Comparison of ENCODE assay signal across 14 cellular contexts in the genomic region with DNA sequence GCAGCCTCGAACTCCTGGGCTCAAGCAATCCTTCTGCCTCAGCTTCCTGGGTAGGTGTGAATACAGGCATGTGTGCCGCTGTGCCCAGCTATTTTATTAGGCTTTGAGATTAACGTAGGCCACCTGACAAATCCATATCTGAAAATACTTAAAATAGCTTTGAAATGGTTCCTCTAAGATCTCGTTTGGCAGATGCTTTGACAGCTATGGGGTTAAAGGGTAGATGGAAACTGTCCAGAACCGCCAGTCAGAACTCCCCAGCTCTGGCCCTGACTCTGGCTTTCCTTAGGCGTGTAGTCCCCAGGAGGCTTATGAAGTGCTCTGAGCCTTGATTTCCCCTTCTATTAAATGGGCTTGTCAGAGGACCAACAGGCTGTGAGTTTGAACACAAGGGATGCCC. TPM values are rescaled to one million over a fixed set of nuclear protein-coding genes. Genes with fewer than 3 reads are reported as not detected.
DNase-seq lines count a peak whose midpoint lies in the region; ATAC-seq and TF ChIP-seq lines count a peak whose summit lies in the region.
"Had no signal": no experiment of that assay in that cellular context is flagged by ENCODE, and none has a peak within 500 bp of the region (broad histone marks: within the 10 kb centered on the region; RNA-seq: fewer than 3 reads in every experiment).

No MANE protein-coding gene starts in this region.

- no peak for ATAC-seq in naive B cell (ENCODE audit: low read depth in 2 of 2)
- ATAC-seq in mucosa of descending colon = no peak
- no peak for ATAC-seq in activated naive CD4-positive, alpha-beta T cell treated with anti-CD3 and anti-CD28 coated beads, Interleukin-2, amount 50 U/mL, for 72 hours

- peaks cover 32 to 96% (median 88%) of the 10 kb centered on the region in 10 experiments for H3K4me1 ChIP-seq in BLaER1 treated with 17β-estradiol and CSF1 and Interleukin-3, amounts not matched to agents 10 nM and 100 nM
- H3K4me1 ChIP-seq in OCI-LY1 (ENCODE audit: insufficient read depth, low read length, severe bottlenecking) (peaks cover 80% of the 10 kb centered on the region), duodenal mucosa (ENCODE audit: control insufficient read depth in 1 of 2, insufficient read depth in 2 of 2, low read length in 2 of 2) (peaks cover 36 to 40% of the 10 kb centered on the region in 2 donors), mucosa of descending colon (ENCODE audit: low read depth) (no peaks in the 10 kb centered on the region)
- H3K4me1 ChIP-seq: BE2C, HAP-1 had no signal

- no peaks in the 10 kb centered on the region for H3K9me2 ChIP-seq in OCI-LY1 (ENCODE audit: low read depth, low read length)

- DNase-seq in naive B cell (no peak), mucosa of descending colon (no peak), activated T-cell treated with anti-CD3 and anti-CD28 coated beads for 4 hours (no peak)
- no peak for DNase-seq in activated CD4-positive, alpha-beta T cell treated with anti-CD3 and anti-CD28 coated beads, Interleukin-2, amount 50 U/mL, for 48 hours
- no peak for DNase-seq in activated naive CD4-positive, alpha-beta T cell treated with anti-CD3 and anti-CD28 coated beads, Interleukin-2, amount 50 U/mL, for 72 hours (ENCODE audit: low spot score in 2 of 2)
- DNase-seq: BE2C; Caco-2; CD8-positive, alpha-beta memory T cell; DND-41; GF-D8 had no signal

- H3F3A ChIP-seq in OCI-LY1 (ENCODE audit: insufficient read depth, low read length) = no peaks in the 10 kb centered on the region; the same call in 1 of the 2 replicates

- H3K36me3 Mint-ChIP-seq in naive B cell = peaks cover 0 to 5% of the 10 kb centered on the region in 2 donors
- H3K36me3 Mint-ChIP-seq in activated naive CD4-positive, alpha-beta T cell treated with anti-CD3 and anti-CD28 coated beads, Interleukin-2, amount 50 U/mL, for 72 hours = peaks cover 12% of the 10 kb centered on the region in 2 donors

- peak overlapping the region in 3 of 6 donors; percentile 34 to 89 (median 85) for H3K27ac Mint-ChIP-seq in naive B cell
- no peak overlapping the region for H3K27ac Mint-ChIP-seq in activated naive CD4-positive, alpha-beta T cell treated with anti-CD3 and anti-CD28 coated beads, Interleukin-2, amount 50 U/mL, for 72 hours
- H3K27ac Mint-ChIP-seq: CD8-positive, alpha-beta memory T cell had no signal

- H3K36me3 ChIP-seq in BLaER1 treated with 17β-estradiol and CSF1 and Interleukin-3, amounts not matched to agents 10 nM and 100 nM = peaks cover 0 to 14% (median 8%) of the 10 kb centered on the region in 11 experiments; a peak in 11 of 22 replicates
- H3K36me3 ChIP-seq in OCI-LY1 (ENCODE audit: insufficient read depth, low read length) = peaks cover 6% of the 10 kb centered on the region; the same call in 1 of the 2 replicates
- H3K36me3 ChIP-seq in duodenal mucosa (ENCODE audit: control insufficient read depth in 1 of 2, insufficient read depth in 2 of 2, low read length in 2 of 2) = no peaks in the 10 kb centered on the region
- H3K36me3 ChIP-seq in mucosa of descending colon (ENCODE audit: low read depth) = no peaks in the 10 kb centered on the region
- H3K36me3 ChIP-seq: BE2C, HAP-1 had no signal

- H2AFZ ChIP-seq in OCI-LY1 (ENCODE audit: low read length) = no peak overlapping the region

- peak overlapping the region in 5 of 8 donors; percentile 12 to 65 (median 38) for H3K4me3 Mint-ChIP-seq in naive B cell
- H3K4me3 Mint-ChIP-seq: CD8-positive, alpha-beta memory T cell had no signal

- peaks cover 8 to 16% (median 13%) of the 10 kb centered on the region in 3 donors for H3K27me3 Mint-ChIP-seq in naive B cell
- H3K27me3 Mint-ChIP-seq: CD8-positive, alpha-beta memory T cell had no signal

- H3K79me2 ChIP-seq in OCI-LY1 (ENCODE audit: insufficient read depth, low read length) = no peaks in the 10 kb centered on the region

- peaks cover 13 to 48% (median 33%) of the 10 kb centered on the region in 11 experiments for H3K9me3 ChIP-seq in BLaER1 treated with 17β-estradiol and CSF1 and Interleukin-3, amounts not matched to agents 10 nM and 100 nM (replicated peaks in 1 of 11)
- no peaks in the 10 kb centered on the region for H3K9me3 ChIP-seq in OCI-LY1 (ENCODE audit: low read length)
- H3K9me3 ChIP-seq in duodenal mucosa (ENCODE audit: control insufficient read depth in 1 of 2, low read length in 2 of 2) = peaks cover 3 to 7% of the 10 kb centered on the region in 2 donors
- peaks cover 5% of the 10 kb centered on the region for H3K9me3 ChIP-seq in mucosa of descending colon
- H3K9me3 ChIP-seq: BE2C, HAP-1 had no signal

- no peak overlapping the region for H3K4me3 ChIP-seq in BLaER1 treated with 17β-estradiol and CSF1 and Interleukin-3, amounts not matched to agents 10 nM and 100 nM
- H3K4me3 ChIP-seq in OCI-LY1 (ENCODE audit: low read depth, low read length, poor library complexity, severe bottlenecking) (peak overlapping the region; percentile 5), duodenal mucosa (ENCODE audit: low read depth in 1 of 2, low read length in 2 of 2) (peak overlapping the region in 1 of 2 donors; percentile 30), mucosa of descending colon (no peak overlapping the region)
- H3K4me3 ChIP-seq: HAP-1 had no signal

- peaks cover 3 to 12% (median 7%) of the 10 kb centered on the region in 7 donors for H3K9me3 Mint-ChIP-seq in naive B cell
- peaks cover 10 to 11% of the 10 kb centered on the region in 2 donors for H3K9me3 Mint-ChIP-seq in activated naive CD4-positive, alpha-beta T cell treated with anti-CD3 and anti-CD28 coated beads, Interleukin-2, amount 50 U/mL, for 72 hours

- H3K27ac ChIP-seq in BLaER1 treated with 17β-estradiol and CSF1 and Interleukin-3, amounts not matched to agents 10 nM and 100 nM = peak overlapping the region in 9 of 11 experiments; percentile 80 to 98 (median 96); a peak in 18 of 22 replicates
- H3K27ac ChIP-seq in OCI-LY1 (ENCODE audit: low read depth, low read length, poor library complexity, severe bottlenecking) (peak overlapping the region; percentile 99), duodenal mucosa (ENCODE audit: low read depth, low read length) (peak overlapping the region; percentile 13)

- peak overlapping the region in 10 of 11 experiments; percentile 62 to 76 (median 70); a peak in 20 of 22 replicates for H3K4me2 ChIP-seq in BLaER1 treated with 17β-estradiol and CSF1 and Interleukin-3, amounts not matched to agents 10 nM and 100 nM
- H3K4me2 ChIP-seq in OCI-LY1 (ENCODE audit: low read length) = peak overlapping the region; percentile 64; the same call in 1 of the 2 replicates

- no peaks in the 10 kb centered on the region for H4K20me1 ChIP-seq in BLaER1 treated with 17β-estradiol and CSF1 and Interleukin-3, amounts not matched to agents 10 nM and 100 nM
- H4K20me1 ChIP-seq in OCI-LY1 (ENCODE audit: insufficient read depth, low read length) = no peaks in the 10 kb centered on the region

- H3K9ac ChIP-seq in BLaER1 treated with 17β-estradiol and CSF1 and Interleukin-3, amounts not matched to agents 10 nM and 100 nM = peak overlapping the region in 9 of 11 experiments; percentile 59 to 85 (median 79); a peak in 18 of 22 replicates
- H3K9ac ChIP-seq in OCI-LY1 (ENCODE audit: low read length) = peak overlapping the region; percentile 64
- no peak overlapping the region for H3K9ac ChIP-seq in duodenal mucosa (ENCODE audit: low read depth in 1 of 2, low read length in 2 of 2)

- peaks cover 0 to 47% (median 0%) of the 10 kb centered on the region in 11 experiments; a peak in 4 of 22 replicates for H3K27me3 ChIP-seq in BLaER1 treated with 17β-estradiol and CSF1 and Interleukin-3, amounts not matched to agents 10 nM and 100 nM
- H3K27me3 ChIP-seq in OCI-LY1 (ENCODE audit: insufficient read depth, low read length) (no peaks in the 10 kb centered on the region), duodenal mucosa (ENCODE audit: control insufficient read depth in 1 of 2, insufficient read depth in 2 of 2, low read length in 2 of 2) (no peaks in the 10 kb centered on the region)
- H3K27me3 ChIP-seq: BE2C had no signal

- TF ChIP-seq CTCF in OCI-LY1 (IDR thresholded peaks at IDR 0.05; ENCODE audit: low read length) = no peak
- TF ChIP-seq CTCF in mucosa of descending colon (IDR thresholded peaks at IDR 0.05) = no peak

- H3K4me1 Mint-ChIP-seq in naive B cell = peaks cover 46 to 96% (median 79%) of the 10 kb centered on the region in 3 donors

- intact Hi-C loops in mucosa of descending colon (cut with DNase I, micrococcal nuclease) = no loop called here

RNA-seq across cellular contexts. Expression of gene STIM2, which starts 32.8 kb away (rescaled TPM):
- polyA plus RNA-seq in naive B cell (ENCODE audit: low read depth in 6 of 6) = 10 to 100 TPM; 35.5 to 63.2 (median 46.0) TPM
- total RNA-seq in mucosa of descending colon = 10 to 100 TPM; 22.2 to 32.4 (median 23.5) TPM
- 10 to 100 TPM; 43.0 to 49.1 TPM for total RNA-seq in activated naive CD4-positive, alpha-beta T cell treated with anti-CD3 and anti-CD28 coated beads, Interleukin-2, amount 50 U/mL, for 72 hours

Comparison
In these comparisons a context has a peak if more than half of its experiments do, and no peak if none do; other contexts are left out.
1. H3K27ac ChIP-seq: peak in every context shown above with its lines; median percentile 99 in OCI-LY1; 96 in BLaER1 treated with 17β-estradiol and CSF1 and Interleukin-3, amounts not matched to agents 10 nM and 100 nM; 13 in duodenal mucosa.
2. H3K9ac ChIP-seq: peak in BLaER1 treated with 17β-estradiol and CSF1 and Interleukin-3, amounts not matched to agents 10 nM and 100 nM (9 of 11) and OCI-LY1 (single experiment); none in duodenal mucosa (0 of 2).